In genomic region chr15:70358871-70359647, GRCh38 we compare ENCODE assay signal across 34 cellular contexts.
DNase-seq lines count a peak whose midpoint lies in the region; ATAC-seq and TF ChIP-seq lines count a peak whose summit lies in the region.
"Had no signal": no experiment of that assay in that cellular context is flagged by ENCODE, and none has a peak within 500 bp of the region (broad histone marks: within the 10 kb centered on the region; RNA-seq: fewer than 3 reads in every experiment).

No MANE protein-coding gene starts in this region.

- H3K27ac ChIP-seq in RWPE2 (ENCODE audit: poor library complexity, severe bottlenecking) (no peak overlapping the region), neural progenitor cell (no peak overlapping the region)
- H3K27ac ChIP-seq: esophagus squamous epithelium, foreskin keratinocyte, ovary, skin epidermis, testis had no signal

- no peaks in the 10 kb centered on the region for H4K20me1 ChIP-seq in neural progenitor cell (ENCODE audit: low read depth)

- TF ChIP-seq CTCF in RWPE2 (IDR thresholded peaks at IDR 0.05; ENCODE audit: poor library complexity, severe bottlenecking) (no peak), neural progenitor cell (IDR thresholded peaks at IDR 0.05) (no peak)

- peaks cover 8% of the 10 kb centered on the region for H3K27me3 Mint-ChIP-seq in neural progenitor cell (ENCODE audit: insufficient read depth, low read depth)
- H3K27me3 Mint-ChIP-seq: activated CD4-positive, alpha-beta T cell treated with anti-CD3 and anti-CD28 coated beads for 36 hours had no signal

- no peak for ATAC-seq in RWPE2 (ENCODE audit: low read depth)
- ATAC-seq: activated CD4-positive, alpha-beta T cell treated with anti-CD3 and anti-CD28 coated beads for 36 hours; activated CD8-positive, alpha-beta T cell treated with anti-CD3 and anti-CD28 coated beads, Interleukin-2, amount 10 ng/mL, durations not matched to agents 7 days and 5 days; foreskin keratinocyte; HCT116; mucosa of descending colon; natural killer cell; Panc1 had no signal

- H3K27ac Mint-ChIP-seq in neural progenitor cell: no peak overlapping the region
- H3K27ac Mint-ChIP-seq: activated CD4-positive, alpha-beta T cell treated with anti-CD3 and anti-CD28 coated beads for 36 hours; activated CD8-positive, alpha-beta T cell treated with anti-CD3 and anti-CD28 coated beads, Interleukin-2, amount 10 ng/mL, durations not matched to agents 7 days and 5 days; CD4-positive, CD25-positive, alpha-beta regulatory T cell; natural killer cell; stimulated activated naive CD8-positive, alpha-beta T cell treated with anti-CD3 and anti-CD28 coated beads, Interleukin-15, Interleukin-2, amounts not matched to agents 100 ng/mL and 50 ng/mL, for 24 hours; T-helper 2 cell treated with Interferon-gamma antibody and Interleukin-4, amounts not matched to agents 5 μg/mL and 100 μg/mL, for 36 hours had no signal

- H3K79me2 ChIP-seq in neural progenitor cell (ENCODE audit: low read depth): no peaks in the 10 kb centered on the region

- no peaks in the 10 kb centered on the region for H3K9me3 Mint-ChIP-seq in neural progenitor cell
- H3K9me3 Mint-ChIP-seq: CD4-positive, CD25-positive, alpha-beta regulatory T cell; central memory CD8-positive, alpha-beta T cell; natural killer cell; stimulated activated naive CD8-positive, alpha-beta T cell treated with anti-CD3 and anti-CD28 coated beads, Interleukin-15, Interleukin-2, amounts not matched to agents 100 ng/mL and 50 ng/mL, for 24 hours; T-helper 2 cell treated with Interferon-gamma antibody and Interleukin-4, amounts not matched to agents 5 μg/mL and 100 μg/mL, for 36 hours had no signal

- no peak overlapping the region for H3K4me3 Mint-ChIP-seq in neural progenitor cell
- H3K4me3 Mint-ChIP-seq: activated CD4-positive, alpha-beta T cell treated with anti-CD3 and anti-CD28 coated beads for 36 hours; activated CD8-positive, alpha-beta T cell treated with anti-CD3 and anti-CD28 coated beads, Interleukin-2, amount 10 ng/mL, durations not matched to agents 7 days and 5 days; CD4-positive, CD25-positive, alpha-beta regulatory T cell; central memory CD8-positive, alpha-beta T cell; natural killer cell; stimulated activated naive CD8-positive, alpha-beta T cell treated with anti-CD3 and anti-CD28 coated beads, Interleukin-15, Interleukin-2, amounts not matched to agents 100 ng/mL and 50 ng/mL, for 24 hours; T-helper 2 cell treated with Interferon-gamma antibody and Interleukin-4, amounts not matched to agents 5 μg/mL and 100 μg/mL, for 36 hours had no signal

- peaks cover 24% of the 10 kb centered on the region for H3K4me1 Mint-ChIP-seq in neural progenitor cell
- H3K4me1 Mint-ChIP-seq: CD4-positive, CD25-positive, alpha-beta regulatory T cell; central memory CD8-positive, alpha-beta T cell; natural killer cell had no signal

- peak; percentile 27 for DNase-seq in NCI-H2171 treated with DMSO at 0.1 percent for 48 hours (lab: John Stamatoyannopoulos, UW)
- DNase-seq in NCI-H2171 (lab: John Stamatoyannopoulos, UW): no peak
- DNase-seq in COR-L47 (lab: John Stamatoyannopoulos, UW): peak; percentile 11
- DNase-seq in RWPE2 (ENCODE audit: low spot score): peak; percentile 63
- DNase-seq in neural progenitor cell (ENCODE audit: low spot score): peak; percentile 20
- no peak for DNase-seq in NCI-H510A treated with DMSO at 0.1 percent for 48 hours (lab: John Stamatoyannopoulos, UW)
- DNase-seq in stimulated activated CD4-positive, alpha-beta T cell treated with anti-CD3 and anti-CD28 coated beads, Interleukin-12 subunit alpha, Interleukin-12 subunit beta, amount 100 ng/mL, for 4 hours: no peak
- no peak for DNase-seq in T-helper 1 cell
- DNase-seq: activated CD4-positive, alpha-beta T cell treated with anti-CD3 and anti-CD28 coated beads for 36 hours; activated CD8-positive, alpha-beta T cell treated with anti-CD3 and anti-CD28 coated beads, Interleukin-2, amount 10 ng/mL, durations not matched to agents 7 days and 5 days; activated gamma-delta T cell treated with Interleukin-2 at 50 U/mL for 16 hours; activated T-cell treated with anti-CD3 and anti-CD28 coated beads for 4 hours; CD4-positive, CD25-positive, alpha-beta regulatory T cell; dermis blood vessel endothelial cell; DMS79 treated with DMSO at 0.1 percent for 48 hours; esophagus squamous epithelium; foreskin keratinocyte; GDM1; KG1; kidney glomerular epithelial cell; mucosa of descending colon; natural killer cell; NCI-H1436; NCI-H526; ovary; SHP77 treated with DMSO at 0.1 percent for 48 hours; testis had no signal

- H3K36me3 ChIP-seq in RWPE2 (ENCODE audit: low read depth): no peaks in the 10 kb centered on the region
- no peaks in the 10 kb centered on the region for H3K36me3 ChIP-seq in neural progenitor cell
- H3K36me3 ChIP-seq: esophagus squamous epithelium, ovary had no signal

- H3K36me3 Mint-ChIP-seq in neural progenitor cell: no peaks in the 10 kb centered on the region
- H3K36me3 Mint-ChIP-seq: CD4-positive, CD25-positive, alpha-beta regulatory T cell; natural killer cell had no signal

- no peaks in the 10 kb centered on the region for H3K27me3 ChIP-seq in RWPE2 (ENCODE audit: insufficient read depth, poor library complexity, severe bottlenecking)
- no peaks in the 10 kb centered on the region for H3K27me3 ChIP-seq in neural progenitor cell
- H3K27me3 ChIP-seq: ovary, testis had no signal

- no peak overlapping the region for H3K9ac ChIP-seq in neural progenitor cell

- H2AFZ ChIP-seq in neural progenitor cell (replicated peaks): no peak overlapping the region

- no peak overlapping the region for H3K4me2 ChIP-seq in neural progenitor cell

- H3F3A ChIP-seq in neural progenitor cell (ENCODE audit: low read depth): no peaks in the 10 kb centered on the region

- H3K9me3 ChIP-seq in RWPE2 (ENCODE audit: severe bottlenecking) (no peaks in the 10 kb centered on the region), neural progenitor cell (ENCODE audit: low read depth) (no peaks in the 10 kb centered on the region)
- H3K9me3 ChIP-seq: esophagus squamous epithelium, mucosa of descending colon, ovary, testis had no signal

- H3K4me1 ChIP-seq in RWPE2 (ENCODE audit: insufficient read depth, poor library complexity, severe bottlenecking) (peaks cover 5% of the 10 kb centered on the region), neural progenitor cell (peaks cover 34% of the 10 kb centered on the region)
- H3K4me1 ChIP-seq: esophagus squamous epithelium, foreskin keratinocyte, testis had no signal

- no peak overlapping the region for H3K4me3 ChIP-seq in RWPE2 (ENCODE audit: severe bottlenecking)
- H3K4me3 ChIP-seq in neural progenitor cell: no peak overlapping the region
- H3K4me3 ChIP-seq: esophagus squamous epithelium, lung, mucosa of descending colon, ovary, skin epidermis, testis had no signal

Comparison
In these comparisons a context has a peak if more than half of its experiments do, and no peak if none do; other contexts are left out.
1. DNase-seq: peak in NCI-H2171 treated with DMSO at 0.1 percent for 48 hours (single experiment), COR-L47 (single experiment), RWPE2 (single experiment) and neural progenitor cell (single experiment); none in NCI-H2171 (single experiment), NCI-H510A treated with DMSO at 0.1 percent for 48 hours (single experiment), stimulated activated CD4-positive, alpha-beta T cell treated with anti-CD3 and anti-CD28 coated beads, Interleukin-12 subunit alpha, Interleukin-12 subunit beta, amount 100 ng/mL, for 4 hours (single experiment) and T-helper 1 cell (0 of 5).